1 cellular context compared by ENCODE assay signal in the genomic region with DNA sequence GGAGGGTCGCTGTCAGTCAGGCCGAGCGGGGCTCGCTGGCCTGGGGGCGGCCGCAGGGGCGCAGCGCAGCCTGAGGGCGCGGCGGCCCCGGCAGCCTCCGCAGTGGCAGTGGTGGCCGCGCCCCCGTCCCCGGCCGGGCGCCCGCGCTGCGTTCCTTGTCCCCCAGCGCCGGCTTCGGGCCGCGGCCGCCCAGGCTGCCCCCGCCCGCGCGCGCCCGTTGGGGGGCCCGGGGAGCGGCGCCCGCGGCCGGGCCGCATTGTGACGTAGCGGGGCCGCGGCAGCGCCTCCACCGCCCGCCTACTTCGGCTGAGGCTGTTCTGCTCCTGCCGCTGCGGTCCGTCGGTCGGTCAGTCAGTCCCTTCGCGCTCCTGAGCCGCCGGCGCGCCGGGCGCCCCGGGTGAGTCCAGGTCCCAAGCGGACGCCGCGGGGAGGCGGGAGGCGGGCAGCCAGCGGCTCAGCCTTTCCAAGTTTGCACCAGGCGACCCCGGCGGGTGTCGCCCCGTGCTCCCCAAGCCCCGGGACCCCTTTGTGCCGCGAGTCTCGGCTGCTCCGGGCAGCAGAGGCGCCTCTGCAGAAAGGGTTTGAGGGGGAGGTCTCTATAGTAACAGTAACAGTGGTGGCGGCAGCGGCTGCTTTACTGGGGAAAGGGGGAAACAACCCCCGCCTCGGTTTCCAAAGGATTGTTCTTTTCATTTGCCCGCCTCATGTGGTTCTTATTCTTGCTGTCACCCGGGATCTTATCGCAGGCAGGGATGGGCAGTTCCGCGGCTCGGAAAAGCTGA.
TF ChIP-seq lines count a peak whose summit lies in the region.

SNCAIP (plus strand) TSS at position 350 of the 782 bp plus-strand sequence. CDS start 78,898 bp downstream, outside the sequence.

TF ChIP-seq in HEK293, 187 proteins besides CTCF, POLR2A, EP300 and RAD21 (continued from another document and continues in another):
- TF ChIP-seq ZNF398 (tag by site-specific recombination; IDR thresholded peaks at IDR 0.05) = peak; percentile 44; the same call in 1 of the 2 replicates
- TF ChIP-seq ZNF248 (tag by site-specific recombination; IDR thresholded peaks at IDR 0.05) = no peak
- no peak for TF ChIP-seq ZNF664 (tag by site-specific recombination; IDR thresholded peaks at IDR 0.05)
- TF ChIP-seq, protein P1, sequence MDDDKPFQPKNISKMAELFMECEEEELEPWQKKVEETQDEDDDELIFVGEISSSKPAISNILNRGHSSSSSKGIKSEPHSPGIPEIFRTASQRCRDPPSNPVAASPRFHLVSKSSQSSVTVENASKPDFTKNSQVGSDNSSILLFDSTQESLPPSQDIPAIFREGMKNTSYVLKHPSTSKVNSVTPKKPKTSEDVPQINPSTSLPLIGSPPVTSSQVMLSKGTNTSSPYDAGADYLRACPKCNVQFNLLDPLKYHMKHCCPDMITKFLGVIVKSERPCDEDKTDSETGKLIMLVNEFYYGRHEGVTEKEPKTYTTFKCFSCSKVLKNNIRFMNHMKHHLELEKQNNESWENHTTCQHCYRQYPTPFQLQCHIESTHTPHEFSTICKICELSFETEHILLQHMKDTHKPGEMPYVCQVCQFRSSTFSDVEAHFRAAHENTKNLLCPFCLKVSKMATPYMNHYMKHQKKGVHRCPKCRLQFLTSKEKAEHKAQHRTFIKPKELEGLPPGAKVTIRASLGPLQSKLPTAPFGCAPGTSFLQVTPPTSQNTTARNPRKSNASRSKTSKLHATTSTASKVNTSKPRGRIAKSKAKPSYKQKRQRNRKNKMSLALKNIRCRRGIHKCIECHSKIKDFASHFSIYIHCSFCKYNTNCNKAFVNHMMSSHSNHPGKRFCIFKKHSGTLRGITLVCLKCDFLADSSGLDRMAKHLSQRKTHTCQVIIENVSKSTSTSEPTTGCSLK (tag by site-specific recombination; IDR thresholded peaks at IDR 0.05) = no peak
- TF ChIP-seq PRDM2 (tag by site-specific recombination; IDR thresholded peaks at IDR 0.05; ENCODE audit: borderline replicate concordance) = no peak
- TF ChIP-seq IKZF3 (tag by site-specific recombination; IDR thresholded peaks at IDR 0.05) = no peak
- no peak for TF ChIP-seq ZNF624 (tag by site-specific recombination; IDR thresholded peaks at IDR 0.05)
- no peak for TF ChIP-seq ZNF2 (tag by site-specific recombination; IDR thresholded peaks at IDR 0.05)
- TF ChIP-seq ZBTB8A (tag by site-specific recombination; IDR thresholded peaks at IDR 0.05) = peak; percentile 45
- peak; percentile 91 for TF ChIP-seq ZNF341 (tag by site-specific recombination; IDR thresholded peaks at IDR 0.05; ENCODE audit: low read depth)
- no peak for TF ChIP-seq RBAK (tag by site-specific recombination; IDR thresholded peaks at IDR 0.05)
- peak; percentile 38; the same call in 1 of the 2 replicates for TF ChIP-seq FEZF1 (tag by site-specific recombination; IDR thresholded peaks at IDR 0.05)
- TF ChIP-seq OSR2 (tag by site-specific recombination; IDR thresholded peaks at IDR 0.05) = no peak
- TF ChIP-seq SP2 (tag by site-specific recombination; IDR thresholded peaks at IDR 0.05) = 0 out of 2 replicates have a peak, but pooled peaks have one; percentile 27
- TF ChIP-seq GLI2 (tag by site-specific recombination; IDR thresholded peaks at IDR 0.05; ENCODE audit: borderline replicate concordance, low read depth) = no peak
- TF ChIP-seq ZNF692 (tag by site-specific recombination; IDR thresholded peaks at IDR 0.05) = no peak
- no peak for TF ChIP-seq ZNF596 (tag by site-specific recombination; IDR thresholded peaks at IDR 0.05)
- no peak for TF ChIP-seq ZNF121 (tag by site-specific recombination; IDR thresholded peaks at IDR 0.05)
- TF ChIP-seq, protein P2, sequence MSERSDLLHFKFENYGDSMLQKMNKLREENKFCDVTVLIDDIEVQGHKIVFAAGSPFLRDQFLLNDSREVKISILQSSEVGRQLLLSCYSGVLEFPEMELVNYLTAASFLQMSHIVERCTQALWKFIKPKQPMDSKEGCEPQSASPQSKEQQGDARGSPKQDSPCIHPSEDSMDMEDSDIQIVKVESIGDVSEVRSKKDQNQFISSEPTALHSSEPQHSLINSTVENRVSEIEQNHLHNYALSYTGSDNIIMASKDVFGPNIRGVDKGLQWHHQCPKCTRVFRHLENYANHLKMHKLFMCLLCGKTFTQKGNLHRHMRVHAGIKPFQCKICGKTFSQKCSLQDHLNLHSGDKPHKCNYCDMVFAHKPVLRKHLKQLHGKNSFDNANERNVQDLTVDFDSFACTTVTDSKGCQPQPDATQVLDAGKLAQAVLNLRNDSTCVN (tag by site-specific recombination; optimal IDR thresholded peaks at IDR 0.05) = peak; percentile 62
- peak; percentile 96 for TF ChIP-seq PRDM10 (tag by site-specific recombination; IDR thresholded peaks at IDR 0.05)
- no peak for TF ChIP-seq ZNF19 (tag by site-specific recombination; IDR thresholded peaks at IDR 0.05; ENCODE audit: low read depth)
- peak; percentile 30; the same call in 1 of the 2 replicates for TF ChIP-seq ZNF561 (tag by site-specific recombination; IDR thresholded peaks at IDR 0.05; ENCODE audit: borderline replicate concordance)
- 0 out of 2 replicates have a peak, but pooled peaks have one; percentile 8 for TF ChIP-seq GLIS1 (tag by site-specific recombination; IDR thresholded peaks at IDR 0.05)
- no peak for TF ChIP-seq ZNF626 (tag by site-specific recombination; IDR thresholded peaks at IDR 0.05)
- no peak for TF ChIP-seq ZNF391 (tag by site-specific recombination; IDR thresholded peaks at IDR 0.05; ENCODE audit: borderline replicate concordance, low read depth)
- no peak for TF ChIP-seq KLF1 (tag by site-specific recombination; IDR thresholded peaks at IDR 0.05)
- TF ChIP-seq, protein P3, sequence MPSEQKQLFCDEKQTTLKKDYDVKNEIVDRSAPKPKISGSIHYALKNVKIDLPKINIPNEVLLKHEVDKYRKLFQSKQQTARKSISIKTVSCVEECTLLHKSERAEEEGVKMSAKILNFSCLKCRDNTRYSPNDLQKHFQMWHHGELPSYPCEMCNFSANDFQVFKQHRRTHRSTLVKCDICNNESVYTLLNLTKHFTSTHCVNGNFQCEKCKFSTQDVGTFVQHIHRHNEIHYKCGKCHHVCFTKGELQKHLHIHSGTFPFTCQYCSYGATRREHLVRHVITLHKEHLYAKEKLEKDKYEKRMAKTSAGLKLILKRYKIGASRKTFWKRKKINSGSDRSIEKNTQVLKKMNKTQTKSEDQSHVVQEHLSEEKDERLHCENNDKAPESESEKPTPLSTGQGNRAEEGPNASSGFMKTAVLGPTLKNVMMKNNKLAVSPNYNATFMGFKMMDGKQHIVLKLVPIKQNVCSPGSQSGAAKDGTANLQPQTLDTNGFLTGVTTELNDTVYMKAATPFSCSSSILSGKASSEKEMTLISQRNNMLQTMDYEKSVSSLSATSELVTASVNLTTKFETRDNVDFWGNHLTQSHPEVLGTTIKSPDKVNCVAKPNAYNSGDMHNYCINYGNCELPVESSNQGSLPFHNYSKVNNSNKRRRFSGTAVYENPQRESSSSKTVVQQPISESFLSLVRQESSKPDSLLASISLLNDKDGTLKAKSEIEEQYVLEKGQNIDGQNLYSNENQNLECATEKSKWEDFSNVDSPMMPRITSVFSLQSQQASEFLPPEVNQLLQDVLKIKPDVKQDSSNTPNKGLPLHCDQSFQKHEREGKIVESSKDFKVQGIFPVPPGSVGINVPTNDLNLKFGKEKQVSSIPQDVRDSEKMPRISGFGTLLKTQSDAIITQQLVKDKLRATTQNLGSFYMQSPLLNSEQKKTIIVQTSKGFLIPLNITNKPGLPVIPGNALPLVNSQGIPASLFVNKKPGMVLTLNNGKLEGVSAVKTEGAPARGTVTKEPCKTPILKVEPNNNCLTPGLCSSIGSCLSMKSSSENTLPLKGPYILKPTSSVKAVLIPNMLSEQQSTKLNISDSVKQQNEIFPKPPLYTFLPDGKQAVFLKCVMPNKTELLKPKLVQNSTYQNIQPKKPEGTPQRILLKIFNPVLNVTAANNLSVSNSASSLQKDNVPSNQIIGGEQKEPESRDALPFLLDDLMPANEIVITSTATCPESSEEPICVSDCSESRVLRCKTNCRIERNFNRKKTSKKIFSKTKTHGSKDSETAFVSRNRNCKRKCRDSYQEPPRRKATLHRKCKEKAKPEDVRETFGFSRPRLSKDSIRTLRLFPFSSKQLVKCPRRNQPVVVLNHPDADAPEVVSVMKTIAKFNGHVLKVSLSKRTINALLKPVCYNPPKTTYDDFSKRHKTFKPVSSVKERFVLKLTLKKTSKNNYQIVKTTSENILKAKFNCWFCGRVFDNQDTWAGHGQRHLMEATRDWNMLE (tag by site-specific recombination; conservative IDR thresholded peaks at IDR 0.05; ENCODE audit: low read depth) = no peak
- TF ChIP-seq ZNF76 (tag by site-specific recombination; IDR thresholded peaks at IDR 0.05; ENCODE audit: borderline replicate concordance, low read depth) = no peak
- 0 out of 2 replicates have a peak, but pooled peaks have one; percentile 64 for TF ChIP-seq ZBTB20 (tag by site-specific recombination; IDR thresholded peaks at IDR 0.05)
